1 cellular context compared by ENCODE assay signal in the genomic region with DNA sequence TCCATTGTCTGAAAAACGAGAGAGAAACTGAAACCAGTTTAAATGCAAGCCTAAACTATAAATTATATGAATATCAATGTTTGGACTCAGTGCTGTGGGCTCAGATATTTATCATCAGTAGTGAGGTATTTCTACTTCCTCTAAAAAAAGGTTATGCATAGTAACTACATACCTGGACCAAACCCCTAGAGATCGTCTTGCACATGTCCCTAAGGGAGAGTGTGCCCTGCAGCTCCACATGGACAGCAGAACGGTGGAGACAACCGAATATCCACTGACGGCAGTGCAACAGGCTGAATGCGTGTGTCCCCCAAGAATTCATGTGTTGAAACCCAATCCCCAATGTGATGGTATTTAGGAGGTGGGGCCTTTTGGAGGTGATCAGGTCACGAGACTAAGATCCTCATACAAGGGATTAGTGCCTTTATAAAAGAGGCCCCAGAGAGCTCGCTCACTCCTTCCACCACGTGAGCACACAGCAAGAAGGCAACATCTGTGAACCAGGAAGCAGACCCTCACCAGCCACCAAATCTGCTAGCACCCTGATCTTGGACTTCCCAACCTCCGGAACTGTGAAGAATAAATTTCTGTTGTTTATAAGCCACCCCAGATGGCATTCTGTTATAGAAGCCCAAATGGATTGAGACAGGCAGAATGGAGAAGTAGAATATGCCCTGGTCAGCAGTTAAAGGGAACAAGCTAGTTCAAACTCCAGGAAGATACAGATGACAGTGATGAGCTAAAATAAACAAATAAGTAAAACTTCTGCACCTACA.
TF ChIP-seq lines count a peak whose summit lies in the region.

No MANE protein-coding gene starts in this region.

TF ChIP-seq in H1, 55 proteins besides CTCF, POLR2A, EP300 and RAD21 (continued from another document):
- TF ChIP-seq RNF2 (IDR thresholded peaks at IDR 0.05; ENCODE audit: borderline replicate concordance, low read depth, low read length, missing control alignments, poor library complexity, severe bottlenecking) = no peak
- TF ChIP-seq GTF2F1 (IDR thresholded peaks at IDR 0.05; ENCODE audit: borderline replicate concordance, low read depth, low read length) = no peak
- no peak for TF ChIP-seq BACH1 (IDR thresholded peaks at IDR 0.05; ENCODE audit: low read length)
- no peak for TF ChIP-seq CEBPB (IDR thresholded peaks at IDR 0.05; ENCODE audit: low read depth, low read length)
- no peak for TF ChIP-seq ZNF274 (IDR thresholded peaks at IDR 0.05; ENCODE audit: borderline replicate concordance, extremely low read depth, low read length)
- TF ChIP-seq BRCA1 (IDR thresholded peaks at IDR 0.05; ENCODE audit: low read depth, low read length) = no peak
- TF ChIP-seq KDM1A (IDR thresholded peaks at IDR 0.05; ENCODE audit: borderline replicate concordance, low read length) = no peak
- no peak for TF ChIP-seq PHF8 (conservative IDR thresholded peaks at IDR 0.05; ENCODE audit: low read depth, low read length)
- no peak for TF ChIP-seq POU5F1 (IDR thresholded peaks at IDR 0.05; ENCODE audit: low read depth, low read length)
- no peak for TF ChIP-seq TEAD4 (IDR thresholded peaks at IDR 0.05; ENCODE audit: low read depth, low read length)
